ENCODE assay signal across 22 cellular contexts in genomic region chr13:85347251-85347650, GRCh38.
DNase-seq lines count a peak whose midpoint lies in the region; ATAC-seq and TF ChIP-seq lines count a peak whose summit lies in the region.
"Had no signal": no experiment of that assay in that cellular context is flagged by ENCODE, and none has a peak within 500 bp of the region (broad histone marks: within the 10 kb centered on the region; RNA-seq: fewer than 3 reads in every experiment).

No MANE protein-coding gene starts in this region.

- intact Hi-C loops in Caco-2 (cut with micrococcal nuclease; ENCODE audit: unreplicated experiment): no loop called here

- no peak overlapping the region for H3K4me3 Mint-ChIP-seq in HFFc6
- H3K4me3 Mint-ChIP-seq in Caco-2 (ENCODE audit: unreplicated experiment): no peak overlapping the region
- H3K4me3 Mint-ChIP-seq: activated CD4-positive, alpha-beta memory T cell treated with anti-CD3 and anti-CD28 coated beads, Interleukin-2, amount 10 ng/mL, durations not matched to agents 7 days and 5 days; activated naive CD4-positive, alpha-beta T cell treated with anti-CD3 and anti-CD28 coated beads, Interleukin-2, amount 10 ng/mL, durations not matched to agents 7 days and 5 days; activated T-cell treated with anti-CD3 and anti-CD28 coated beads, Interleukin-2, amount 50 U/mL, for 24 hours; brain; immature natural killer cell; naive thymus-derived CD4-positive, alpha-beta T cell; WTC11 had no signal

- in situ Hi-C loops in SK-MEL-5 (cut with HindIII; ENCODE audit: low pct_unique_long_range_greater_than_20kb, low sequenced_read_pairs): no loop called here

- POLR2A ChIA-PET in Caco-2 (lab: Charles Lee): no interaction called here

- H3K9me3 ChIP-seq in Caco-2: no peaks in the 10 kb centered on the region
- H3K9me3 ChIP-seq: BLaER1, suprapubic skin had no signal

- no TSS peak for BruUV-seq in Caco-2 (replicated peaks; lab: Mats Ljungman, UMichigan)

- DNase-seq in HFFc6: peak; percentile 15
- DNase-seq in SK-MEL-5 (ENCODE audit: low read depth, low spot score): peak; percentile 12
- DNase-seq in fibroblast of gingiva (ENCODE audit: low read depth): peak; percentile 83
- peak; percentile 82 for DNase-seq in smooth muscle cell of the brain vasculature (ENCODE audit: low read depth, low spot score)
- DNase-seq in Caco-2: no peak
- DNase-seq: activated CD4-positive, alpha-beta memory T cell treated with anti-CD3 and anti-CD28 coated beads, Interleukin-2, amount 10 ng/mL, durations not matched to agents 7 days and 5 days; activated naive CD4-positive, alpha-beta T cell treated with anti-CD3 and anti-CD28 coated beads, Interleukin-2, amount 10 ng/mL, durations not matched to agents 7 days and 5 days; activated T-cell treated with anti-CD3 and anti-CD28 coated beads, Interleukin-2, amount 50 U/mL, for 24 hours; head of caudate nucleus; immature natural killer cell; naive thymus-derived CD4-positive, alpha-beta T cell; NCI-H1694 treated with DMSO at 0.1 percent for 48 hours; NCI-H510A; SIG-M5; small intestine had no signal

- no peak overlapping the region for H3K4me3 ChIP-seq in Caco-2 (ENCODE audit: low read depth, low read length)
- H3K4me3 ChIP-seq: BLaER1, lung, suprapubic skin had no signal

- H3K9me3 Mint-ChIP-seq in HFFc6 (no peaks in the 10 kb centered on the region; the same call in 1 of the 2 replicates), Caco-2 (ENCODE audit: unreplicated experiment) (no peaks in the 10 kb centered on the region)
- H3K9me3 Mint-ChIP-seq: activated T-cell treated with anti-CD3 and anti-CD28 coated beads, Interleukin-2, amount 50 U/mL, for 24 hours had no signal

- H3K4me1 Mint-ChIP-seq in HFFc6 (ENCODE audit: low read depth) (peaks cover 12% of the 10 kb centered on the region; the same call in 1 of the 2 replicates), Caco-2 (ENCODE audit: low read depth, unreplicated experiment) (no peaks in the 10 kb centered on the region)
- H3K4me1 Mint-ChIP-seq: activated CD4-positive, alpha-beta memory T cell treated with anti-CD3 and anti-CD28 coated beads, Interleukin-2, amount 10 ng/mL, durations not matched to agents 7 days and 5 days; activated naive CD4-positive, alpha-beta T cell treated with anti-CD3 and anti-CD28 coated beads, Interleukin-2, amount 10 ng/mL, durations not matched to agents 7 days and 5 days; brain; immature natural killer cell; naive thymus-derived CD4-positive, alpha-beta T cell; WTC11 had no signal

- H3K36me3 ChIP-seq in Caco-2 (ENCODE audit: control insufficient read depth, insufficient read depth, low read length): no peaks in the 10 kb centered on the region
- H3K36me3 ChIP-seq: BLaER1, suprapubic skin had no signal

- no peaks in the 10 kb centered on the region for H3K4me1 ChIP-seq in Caco-2
- H3K4me1 ChIP-seq: BLaER1, suprapubic skin had no signal

- ATAC-seq in GM18861 (IDR thresholded peaks at IDR 0.05; ENCODE audit: unreplicated experiment) (no peak), GM21529 (IDR thresholded peaks at IDR 0.05; ENCODE audit: unreplicated experiment) (no peak)
- ATAC-seq: naive thymus-derived CD4-positive, alpha-beta T cell; WTC11 had no signal

- no peak overlapping the region for H3K27ac Mint-ChIP-seq in HFFc6
- H3K27ac Mint-ChIP-seq in Caco-2 (ENCODE audit: unreplicated experiment): no peak overlapping the region
- H3K27ac Mint-ChIP-seq: activated CD4-positive, alpha-beta memory T cell treated with anti-CD3 and anti-CD28 coated beads, Interleukin-2, amount 10 ng/mL, durations not matched to agents 7 days and 5 days; activated naive CD4-positive, alpha-beta T cell treated with anti-CD3 and anti-CD28 coated beads, Interleukin-2, amount 10 ng/mL, durations not matched to agents 7 days and 5 days; activated T-cell treated with anti-CD3 and anti-CD28 coated beads, Interleukin-2, amount 50 U/mL, for 24 hours; brain; immature natural killer cell; WTC11 had no signal

- TF ChIP-seq CTCF in HFFc6 (IDR thresholded peaks at IDR 0.05) (no peak), Caco-2 (IDR thresholded peaks at IDR 0.05; ENCODE audit: insufficient read depth in 1 of 2, low read depth in 1 of 2, low read length in 1 of 2, severe bottlenecking in 1 of 2, unreplicated experiment in 1 of 2) (no peak)

- H3K27me3 Mint-ChIP-seq in HFFc6 (ENCODE audit: insufficient read depth) (no peaks in the 10 kb centered on the region; the same call in 1 of the 2 replicates), Caco-2 (ENCODE audit: insufficient read depth, unreplicated experiment) (peaks cover 3% of the 10 kb centered on the region)
- H3K27me3 Mint-ChIP-seq: activated CD4-positive, alpha-beta memory T cell treated with anti-CD3 and anti-CD28 coated beads, Interleukin-2, amount 10 ng/mL, durations not matched to agents 7 days and 5 days; activated naive CD4-positive, alpha-beta T cell treated with anti-CD3 and anti-CD28 coated beads, Interleukin-2, amount 10 ng/mL, durations not matched to agents 7 days and 5 days; activated T-cell treated with anti-CD3 and anti-CD28 coated beads, Interleukin-2, amount 50 U/mL, for 24 hours; brain; naive thymus-derived CD4-positive, alpha-beta T cell had no signal

- H3K36me3 Mint-ChIP-seq in HFFc6 (ENCODE audit: low read depth): no peaks in the 10 kb centered on the region
- no peaks in the 10 kb centered on the region for H3K36me3 Mint-ChIP-seq in Caco-2 (ENCODE audit: insufficient read depth, unreplicated experiment)
- H3K36me3 Mint-ChIP-seq: activated naive CD4-positive, alpha-beta T cell treated with anti-CD3 and anti-CD28 coated beads, Interleukin-2, amount 10 ng/mL, durations not matched to agents 7 days and 5 days; brain; immature natural killer cell; naive thymus-derived CD4-positive, alpha-beta T cell; WTC11 had no signal

- CTCF ChIA-PET in Caco-2 (lab: Charles Lee): no interaction called here

- H3K27me3 ChIP-seq in Caco-2 (replicated peaks; ENCODE audit: control insufficient read depth, insufficient read depth, low read length): no peaks in the 10 kb centered on the region
- H3K27me3 ChIP-seq: BLaER1, suprapubic skin had no signal

Comparison
In these comparisons a context has a peak if more than half of its experiments do, and no peak if none do; other contexts are left out.
1. DNase-seq: peak in HFFc6 (single experiment), SK-MEL-5 (single experiment), fibroblast of gingiva (single experiment) and smooth muscle cell of the brain vasculature (single experiment); none in Caco-2 (0 of 2).